Comparison of ENCODE assay signal across 28 cellular contexts in genomic region chr14:25180221-25180620, GRCh38.
DNase-seq lines count a peak whose midpoint lies in the region; ATAC-seq, FAIRE-seq and TF ChIP-seq lines count a peak whose summit lies in the region.
"Had no signal": no experiment of that assay in that cellular context is flagged by ENCODE, and none has a peak within 500 bp of the region (broad histone marks: within the 10 kb centered on the region; RNA-seq: fewer than 3 reads in every experiment).

No MANE protein-coding gene starts in this region.

- intact Hi-C loops in HepG2 (cut with micrococcal nuclease; ENCODE audit: unreplicated experiment): no loop called here
- intact Hi-C loops in right lobe of liver (cut with DNase I): no loop called here

- H3K36me3 ChIP-seq in HepG2 (replicated peaks in 1 of 2; ENCODE audit: control insufficient read depth in 1 of 2, insufficient read depth in 2 of 2, low read length in 2 of 2) (no peaks in the 10 kb centered on the region), right lobe of liver (no peaks in the 10 kb centered on the region)
- H3K36me3 ChIP-seq: BE2C; BLaER1; BLaER1 treated with 17β-estradiol and CSF1 and Interleukin-3, amounts not matched to agents 10 nM and 100 nM had no signal

- ATAC-seq in HepG2 (no peak), right lobe of liver (no peak)
- ATAC-seq: A549; CD8-positive, alpha-beta T cell had no signal

- TF ChIP-seq POLR2A in HepG2 (IDR thresholded peaks at IDR 0.05; ENCODE audit: insufficient read depth in 1 of 2, low read depth in 2 of 2, low read length in 2 of 2) (no peak), right lobe of liver (IDR thresholded peaks at IDR 0.05) (no peak)

- H3K9ac ChIP-seq in HepG2 (ENCODE audit: insufficient read depth, low read depth, low read length): no peak overlapping the region
- H3K9ac ChIP-seq: BLaER1; BLaER1 treated with 17β-estradiol and CSF1 and Interleukin-3, amounts not matched to agents 10 nM and 100 nM had no signal

- DNase-seq in HepG2 (ENCODE audit: low spot score): no peak
- DNase-seq in right lobe of liver: no peak
- DNase-seq: 8988T; ACHN; AML-193; BE2C; C1 segment of cervical spinal cord; Caco-2; Calu3; CD4-positive, alpha-beta memory T cell; CD4-positive, alpha-beta T cell; CD4-positive, CD25-positive, alpha-beta regulatory T cell; CD8-positive, alpha-beta memory T cell; CD8-positive, alpha-beta T cell; COR-L47; DMS 273 treated with DMSO at 0.1 percent for 48 hours; DMS153; DMS53; DMS79; DMS79 treated with DMSO at 0.1 percent for 48 hours; DND-41; EL had no signal

- H3K27ac ChIP-seq in HepG2 (ENCODE audit: extremely low read length, insufficient read depth, low read length): no peak overlapping the region
- no peak overlapping the region for H3K27ac ChIP-seq in right lobe of liver
- H3K27ac ChIP-seq: 22Rv1; A549; BLaER1; BLaER1 treated with 17β-estradiol and CSF1 and Interleukin-3, amounts not matched to agents 10 nM and 100 nM; C4-2B had no signal

- TF ChIP-seq CTCF in HepG2 (CRISPR knock-in tag; IDR thresholded peaks at IDR 0.05): no peak
- no peak for TF ChIP-seq CTCF in right lobe of liver (IDR thresholded peaks at IDR 0.05)

- in situ Hi-C loops in HepG2 (cut with HindIII; ENCODE audit: extremely low pct_ligation_motif_present, low pct_unique_long_range_greater_than_20kb): no loop called here

- CTCF ChIA-PET in HepG2 (lab: Yijun Ruan, JAX; ENCODE audit: low intra/inter-chr PET ratio, low total read pairs): no interaction called here

- no peaks in the 10 kb centered on the region for H4K20me1 ChIP-seq in HepG2 (ENCODE audit: insufficient read depth, low read length)
- H4K20me1 ChIP-seq: BLaER1; BLaER1 treated with 17β-estradiol and CSF1 and Interleukin-3, amounts not matched to agents 10 nM and 100 nM had no signal

- H3K4me2 ChIP-seq in HepG2 (ENCODE audit: low read depth, low read length): no peak overlapping the region
- H3K4me2 ChIP-seq: A549; BLaER1; BLaER1 treated with 17β-estradiol and CSF1 and Interleukin-3, amounts not matched to agents 10 nM and 100 nM had no signal

- no peak for TF ChIP-seq EP300 in HepG2 (IDR thresholded peaks at IDR 0.05; ENCODE audit: low read depth in 2 of 2, low read length in 2 of 2)
- no peak for TF ChIP-seq EP300 in HepG2 (CRISPR knock-in tag; IDR thresholded peaks at IDR 0.05; ENCODE audit: borderline replicate concordance)

- H3K4me3 ChIP-seq in HepG2 (replicated peaks in 1 of 3; ENCODE audit: insufficient read depth in 1 of 3, low read depth in 2 of 3, low read length in 3 of 3) (no peak overlapping the region), right lobe of liver (no peak overlapping the region)
- H3K4me3 ChIP-seq: A549; BLaER1; BLaER1 treated with 17β-estradiol and CSF1 and Interleukin-3, amounts not matched to agents 10 nM and 100 nM had no signal

- peaks cover 34% of the 10 kb centered on the region for H3K9me3 ChIP-seq in HepG2 (ENCODE audit: low read length)
- H3K9me3 ChIP-seq in right lobe of liver: no peaks in the 10 kb centered on the region
- H3K9me3 ChIP-seq: A549, BE2C, Caco-2 had no signal

- BruUV-seq in HepG2 (replicated peaks; lab: Mats Ljungman, UMichigan): no TSS peak

- H3K4me1 ChIP-seq in HepG2 (ENCODE audit: insufficient read depth, low read length) (no peaks in the 10 kb centered on the region), right lobe of liver (no peaks in the 10 kb centered on the region)
- H3K4me1 ChIP-seq: A549; BE2C; BLaER1; BLaER1 treated with 17β-estradiol and CSF1 and Interleukin-3, amounts not matched to agents 10 nM and 100 nM; Caco-2 had no signal

- no peak overlapping the region for H2AFZ ChIP-seq in HepG2 (ENCODE audit: low read length)

- FAIRE-seq in HepG2 (lab: Jason Lieb, UNC): no peak
- FAIRE-seq: A549, D721Med had no signal

- no peaks in the 10 kb centered on the region for H3K27me3 ChIP-seq in HepG2 (ENCODE audit: control insufficient read depth in 1 of 2, insufficient read depth in 2 of 2, low read length in 2 of 2)
- H3K27me3 ChIP-seq in right lobe of liver: no peaks in the 10 kb centered on the region
- H3K27me3 ChIP-seq: BE2C; BLaER1; BLaER1 treated with 17β-estradiol and CSF1 and Interleukin-3, amounts not matched to agents 10 nM and 100 nM had no signal

- H3K79me2 ChIP-seq in HepG2 (ENCODE audit: insufficient read depth, low read length): no peaks in the 10 kb centered on the region

- TF ChIP-seq RAD21 in HepG2 (CRISPR knock-in tag; IDR thresholded peaks at IDR 0.05): no peak

- POLR2A ChIA-PET in HepG2 (lab: Yijun Ruan, JAX): no interaction called here

- 5% methylated on average over 1 of the region's 1 CpG for WGBS in HepG2 (ENCODE audit: low lambda C conversion rate)
- WGBS in right lobe of liver (ENCODE audit: insufficient coverage, low coverage, low lambda C conversion rate, missing lambda C conversion rate): 90% methylated on average over 1 of the region's 1 CpG

TF ChIP-seq in HepG2, 621 proteins besides CTCF, POLR2A, EP300 and RAD21:
- TF ChIP-seq ZNF564 (CRISPR knock-in tag; IDR thresholded peaks at IDR 0.05): peak; percentile 92; the same call in 1 of the 2 replicates
- TF ChIP-seq ZNF784 (CRISPR knock-in tag; IDR thresholded peaks at IDR 0.05; ENCODE audit: borderline replicate concordance): no peak
